19 cellular contexts compared by ENCODE assay signal in the genomic region with DNA sequence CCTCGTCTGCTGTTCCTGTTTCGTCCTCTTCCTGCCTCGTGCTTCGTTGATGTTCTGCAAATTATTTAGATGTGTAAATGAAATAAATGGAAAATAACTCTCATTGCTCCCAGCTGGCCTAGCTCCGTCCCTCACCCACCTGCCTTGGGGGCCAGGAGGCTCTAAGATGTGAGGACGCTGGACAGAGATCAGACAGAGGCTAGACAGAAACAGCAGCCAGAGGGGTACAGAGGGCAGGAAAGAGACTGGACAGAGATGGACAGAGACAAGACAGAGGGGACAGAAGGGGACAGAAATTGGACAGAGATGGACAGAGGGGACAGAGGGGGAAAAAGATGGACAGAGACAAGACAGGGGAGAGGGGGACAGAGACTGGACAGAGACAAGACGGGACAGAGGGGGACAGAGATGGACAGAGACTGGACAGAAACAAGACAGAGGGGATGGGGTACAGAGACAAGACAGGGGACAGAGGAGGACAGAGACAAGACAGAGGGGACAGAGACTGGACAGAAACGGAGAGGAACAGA. TPM values are rescaled to one million over a fixed set of nuclear protein-coding genes. Genes with fewer than 3 reads are reported as not detected.
A peak's percentile ranks its signal among the peaks of the same experiment; 100 is the strongest.
DNase-seq lines count a peak whose midpoint lies in the region; ATAC-seq and TF ChIP-seq lines count a peak whose summit lies in the region.
"Had no signal": no experiment of that assay in that cellular context is flagged by ENCODE, and none has a peak within 500 bp of the region (broad histone marks: within the 10 kb centered on the region; RNA-seq: fewer than 3 reads in every experiment).

No MANE protein-coding gene starts in this region.

- no peaks in the 10 kb centered on the region for H3K9me3 ChIP-seq in WERI-Rb-1 (ENCODE audit: severe bottlenecking)
- no peaks in the 10 kb centered on the region for H3K9me3 ChIP-seq in naive thymus-derived CD4-positive, alpha-beta T cell (ENCODE audit: control insufficient read depth in 2 of 3, low read length in 3 of 3)
- H3K9me3 ChIP-seq: Peyer's patch had no signal

- TF ChIP-seq RAD21 in Ishikawa (IDR thresholded peaks at IDR 0.05; ENCODE audit: low read depth) = no peak

- H3K4me3 ChIP-seq in WERI-Rb-1 (ENCODE audit: low read depth, low read length) = no peak overlapping the region
- H3K4me3 ChIP-seq in naive thymus-derived CD4-positive, alpha-beta T cell (ENCODE audit: low read length) = no peak overlapping the region
- H3K4me3 ChIP-seq: Peyer's patch, SK-N-MC had no signal

- peaks cover 0 to 10% (median 7%) of the 10 kb centered on the region in 7 donors for H3K4me1 Mint-ChIP-seq in naive thymus-derived CD4-positive, alpha-beta T cell

- H3K27me3 Mint-ChIP-seq in naive thymus-derived CD4-positive, alpha-beta T cell = no peaks in the 10 kb centered on the region

- peaks cover 0 to 6% (median 0%) of the 10 kb centered on the region in 5 donors for H3K36me3 Mint-ChIP-seq in naive thymus-derived CD4-positive, alpha-beta T cell

- CTCF ChIA-PET in naive thymus-derived CD4-positive, alpha-beta T cell (lab: Charles Lee) = no interaction called here

- TF ChIP-seq CTCF in WERI-Rb-1 (IDR thresholded peaks at IDR 0.05; ENCODE audit: low read depth, low read length) = no peak

- DNase-seq in NOMO-1 treated with DMSO at 0.1 percent for 48 hours (lab: John Stamatoyannopoulos, UW; ENCODE audit: unreplicated experiment) (peak; percentile 19), NOMO-1 (lab: John Stamatoyannopoulos, UW; ENCODE audit: unreplicated experiment in 2 of 2) (no peak), WERI-Rb-1 (no peak), islet precursor cell (no peak), NCI-H2081 treated with DMSO at 0.1 percent for 48 hours (lab: John Stamatoyannopoulos, UW) (no peak)
- DNase-seq in naive thymus-derived CD4-positive, alpha-beta T cell = no peak
- DNase-seq: 8988T, DMS79 treated with DMSO at 0.1 percent for 48 hours, NCI-H1417, NCI-H187, NCI-H345 had no signal

- H3K9me3 Mint-ChIP-seq in naive thymus-derived CD4-positive, alpha-beta T cell = peaks cover 0 to 2% (median 0%) of the 10 kb centered on the region in 11 donors

- H3K4me1 ChIP-seq in naive thymus-derived CD4-positive, alpha-beta T cell (ENCODE audit: control insufficient read depth in 2 of 2, insufficient read depth in 2 of 2, low read length in 2 of 2) = peaks cover 0 to 5% of the 10 kb centered on the region in 2 donors

- ATAC-seq in naive thymus-derived CD4-positive, alpha-beta T cell = peak; percentile 10
- ATAC-seq in HG03342 (IDR thresholded peaks at IDR 0.05; ENCODE audit: unreplicated experiment) = no peak

- intact Hi-C loops in naive thymus-derived CD4-positive, alpha-beta T cell (cut with micrococcal nuclease) = no loop called here

- POLR2A ChIA-PET in naive thymus-derived CD4-positive, alpha-beta T cell (lab: Charles Lee) = no interaction called here

- no peak for TF ChIP-seq EP300 in Ishikawa (IDR thresholded peaks at IDR 0.05; ENCODE audit: borderline replicate concordance)

- no peaks in the 10 kb centered on the region for H3K27me3 ChIP-seq in WERI-Rb-1 (ENCODE audit: insufficient read depth, low read depth, severe bottlenecking)
- H3K27me3 ChIP-seq in naive thymus-derived CD4-positive, alpha-beta T cell (ENCODE audit: control insufficient read depth in 2 of 2, insufficient read depth in 2 of 2, low read length in 2 of 2) = no peaks in the 10 kb centered on the region
- H3K27me3 ChIP-seq: Peyer's patch had no signal

- no peak overlapping the region for H3K4me3 Mint-ChIP-seq in naive thymus-derived CD4-positive, alpha-beta T cell

- peaks cover 19% of the 10 kb centered on the region for H3K36me3 ChIP-seq in WERI-Rb-1
- peaks cover 0 to 14% (median 0%) of the 10 kb centered on the region in 3 experiments for H3K36me3 ChIP-seq in naive thymus-derived CD4-positive, alpha-beta T cell (ENCODE audit: control insufficient read depth in 2 of 3, insufficient read depth in 3 of 3, low read length in 3 of 3)

- H3K27ac Mint-ChIP-seq in naive thymus-derived CD4-positive, alpha-beta T cell = peak overlapping the region in 2 of 9 donors; percentile 53 to 75
- H3K27ac Mint-ChIP-seq: CD14-positive monocyte had no signal

- peak overlapping the region; percentile 20; the same call in 1 of the 2 replicates for H3K27ac ChIP-seq in WERI-Rb-1
- no peak overlapping the region for H3K27ac ChIP-seq in naive thymus-derived CD4-positive, alpha-beta T cell (ENCODE audit: low read depth, low read length)
- H3K27ac ChIP-seq: Peyer's patch, SK-N-MC had no signal

TF ChIP-seq in Ishikawa, 13 proteins besides CTCF, POLR2A, EP300 and RAD21:
- no peak for TF ChIP-seq NFIC (IDR thresholded peaks at IDR 0.05)
- TF ChIP-seq, protein P1, sequence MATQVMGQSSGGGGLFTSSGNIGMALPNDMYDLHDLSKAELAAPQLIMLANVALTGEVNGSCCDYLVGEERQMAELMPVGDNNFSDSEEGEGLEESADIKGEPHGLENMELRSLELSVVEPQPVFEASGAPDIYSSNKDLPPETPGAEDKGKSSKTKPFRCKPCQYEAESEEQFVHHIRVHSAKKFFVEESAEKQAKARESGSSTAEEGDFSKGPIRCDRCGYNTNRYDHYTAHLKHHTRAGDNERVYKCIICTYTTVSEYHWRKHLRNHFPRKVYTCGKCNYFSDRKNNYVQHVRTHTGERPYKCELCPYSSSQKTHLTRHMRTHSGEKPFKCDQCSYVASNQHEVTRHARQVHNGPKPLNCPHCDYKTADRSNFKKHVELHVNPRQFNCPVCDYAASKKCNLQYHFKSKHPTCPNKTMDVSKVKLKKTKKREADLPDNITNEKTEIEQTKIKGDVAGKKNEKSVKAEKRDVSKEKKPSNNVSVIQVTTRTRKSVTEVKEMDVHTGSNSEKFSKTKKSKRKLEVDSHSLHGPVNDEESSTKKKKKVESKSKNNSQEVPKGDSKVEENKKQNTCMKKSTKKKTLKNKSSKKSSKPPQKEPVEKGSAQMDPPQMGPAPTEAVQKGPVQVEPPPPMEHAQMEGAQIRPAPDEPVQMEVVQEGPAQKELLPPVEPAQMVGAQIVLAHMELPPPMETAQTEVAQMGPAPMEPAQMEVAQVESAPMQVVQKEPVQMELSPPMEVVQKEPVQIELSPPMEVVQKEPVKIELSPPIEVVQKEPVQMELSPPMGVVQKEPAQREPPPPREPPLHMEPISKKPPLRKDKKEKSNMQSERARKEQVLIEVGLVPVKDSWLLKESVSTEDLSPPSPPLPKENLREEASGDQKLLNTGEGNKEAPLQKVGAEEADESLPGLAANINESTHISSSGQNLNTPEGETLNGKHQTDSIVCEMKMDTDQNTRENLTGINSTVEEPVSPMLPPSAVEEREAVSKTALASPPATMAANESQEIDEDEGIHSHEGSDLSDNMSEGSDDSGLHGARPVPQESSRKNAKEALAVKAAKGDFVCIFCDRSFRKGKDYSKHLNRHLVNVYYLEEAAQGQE (IDR thresholded peaks at IDR 0.05; ENCODE audit: low read depth) = peak; percentile 49; the same call in 1 of the 2 replicates
- TF ChIP-seq FOXM1 (IDR thresholded peaks at IDR 0.05; ENCODE audit: borderline replicate concordance, low read depth) = no peak

RNA-seq across cellular contexts. Expression of gene UTS2R, which starts 16.1 kb away (rescaled TPM):
- total RNA-seq in naive thymus-derived CD4-positive, alpha-beta T cell = not detected
- not detected for polyA plus RNA-seq in naive thymus-derived CD4-positive, alpha-beta T cell
- total RNA-seq: H7, Peyer's patch had no signal
- polyA plus RNA-seq: AG04450, CD14-positive monocyte had no signal

RNA-seq across cellular contexts. Expression of gene TEX19, which starts 28.6 kb away (rescaled TPM):
- not detected for total RNA-seq in naive thymus-derived CD4-positive, alpha-beta T cell
- not detected for polyA plus RNA-seq in naive thymus-derived CD4-positive, alpha-beta T cell
- total RNA-seq: Peyer's patch, Right ventricle myocardium superior had no signal
- polyA plus RNA-seq: CD14-positive monocyte had no signal

RNA-seq across cellular contexts. Expression of gene HEXD, which starts 30.5 kb away (rescaled TPM):
- 100 to 1,000 TPM in 2 of 5 experiments, 10 to 100 TPM in 3; 62.7 to 153 (median 66.9) TPM for total RNA-seq in naive thymus-derived CD4-positive, alpha-beta T cell
- 10 to 100 TPM; 12.5 to 18.1 TPM for polyA plus RNA-seq in naive thymus-derived CD4-positive, alpha-beta T cell

RNA-seq across cellular contexts. Expression of gene OGFOD3, which starts 30.7 kb away (rescaled TPM):
- total RNA-seq in naive thymus-derived CD4-positive, alpha-beta T cell = 10 to 100 TPM; 21.9 to 34.6 (median 32.3) TPM
- 10 to 100 TPM; 29.7 to 42.1 TPM for polyA plus RNA-seq in naive thymus-derived CD4-positive, alpha-beta T cell

RNA-seq across cellular contexts. Expression of gene SECTM1, which starts 54.1 kb away (rescaled TPM):
- total RNA-seq in naive thymus-derived CD4-positive, alpha-beta T cell = 10 to 100 TPM in 2 of 5 experiments, 1 to 10 TPM in 3; 2.3 to 32.4 (median 5.1) TPM
- polyA plus RNA-seq in naive thymus-derived CD4-positive, alpha-beta T cell = 1 to 10 TPM; 1.5 to 3.2 TPM
